ENCODE assay signal across 8 cellular contexts in the genomic region with DNA sequence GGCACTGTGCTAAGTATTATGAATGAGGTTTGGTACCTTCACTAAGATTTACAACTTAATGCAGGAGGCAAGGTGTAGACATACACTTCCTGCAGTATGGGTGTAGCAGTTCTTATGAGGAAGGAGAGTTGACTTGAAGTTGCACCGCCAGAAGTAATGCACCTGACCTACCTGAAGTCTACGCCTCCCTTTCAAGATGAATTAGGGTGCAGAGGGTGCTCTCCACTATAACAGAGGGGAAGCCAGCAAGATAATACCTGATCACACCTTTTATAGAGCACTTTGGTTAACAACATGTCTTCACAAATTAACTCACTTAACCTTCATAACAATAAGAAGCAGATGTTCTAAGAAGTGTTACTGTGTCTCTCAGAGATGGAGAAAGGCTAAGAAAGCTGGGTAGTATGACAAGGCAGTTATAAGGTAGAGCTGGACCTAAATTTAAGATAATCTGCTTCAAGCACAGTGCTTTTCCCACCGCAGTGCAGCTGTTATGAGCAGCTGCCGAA. TPM values are rescaled to one million over a fixed set of nuclear protein-coding genes. Genes with fewer than 3 reads are reported as not detected.
DNase-seq lines count a peak whose midpoint lies in the region; ATAC-seq and TF ChIP-seq lines count a peak whose summit lies in the region.

No MANE protein-coding gene starts in this region.

- H3K9me3 ChIP-seq in SK-N-MC (ENCODE audit: low read depth, low read length) (no peaks in the 10 kb centered on the region), gastrocnemius medialis (no peaks in the 10 kb centered on the region)

- no peak for DNase-seq in SK-N-MC (ENCODE audit: low read depth, low spot score)
- DNase-seq in fibroblast of mammary gland (ENCODE audit: low read depth), result no peak
- no peak for DNase-seq in gastrocnemius medialis
- no peak for DNase-seq in stimulated activated naive CD4-positive, alpha-beta T cell treated with Interleukin-2 at 50 U/mL for 16 hours (lab: John Stamatoyannopoulos, UW)
- DNase-seq in stimulated activated CD4-positive, alpha-beta T cell treated with anti-CD3 and anti-CD28 coated beads, Interleukin-1b, Interleukin-23, amount 100 ng/mL, for 48 hours, result no peak

- ATAC-seq in GM18511 (IDR thresholded peaks at IDR 0.05; ENCODE audit: unreplicated experiment) (peak; percentile 0), gastrocnemius medialis (no peak), HG03108 (IDR thresholded peaks at IDR 0.05; ENCODE audit: unreplicated experiment) (no peak), HG03095 (IDR thresholded peaks at IDR 0.05; ENCODE audit: unreplicated experiment) (no peak)

- H3K27ac ChIP-seq in SK-N-MC, result peak overlapping the region; percentile 68
- peak overlapping the region; percentile 90 to 95 (median 93) for H3K27ac ChIP-seq in gastrocnemius medialis

- H3K36me3 ChIP-seq in SK-N-MC (ENCODE audit: insufficient read depth, low read length) (no peaks in the 10 kb centered on the region), gastrocnemius medialis (no peaks in the 10 kb centered on the region)

- peak overlapping the region; percentile 51 for H3K9ac ChIP-seq in SK-N-MC (ENCODE audit: insufficient read length)

- TF ChIP-seq CTCF in fibroblast of mammary gland (conservative IDR thresholded peaks at IDR 0.05; ENCODE audit: control insufficient read depth, insufficient read depth, low read depth, low read length), result no peak
- TF ChIP-seq CTCF in gastrocnemius medialis (IDR thresholded peaks at IDR 0.05 in 4 of 5, conservative IDR thresholded peaks at IDR 0.05 in 1 of 5), result no peak

- intact Hi-C loops in gastrocnemius medialis (cut with DNase I; ENCODE audit: low total_unique reads), result loop anchor here (1.0 to 10.0 kb wide), 5 partner anchors 22 to 1029 kb away; a partner anchor contains a TSS

- no peak for TF ChIP-seq POLR2A in gastrocnemius medialis (IDR thresholded peaks at IDR 0.05)

- in situ Hi-C loops in gastrocnemius medialis (cut with MboI; ENCODE audit: low sequenced_read_pairs in 4 of 4), result loop anchor here in 3 of 4 donors (10.0 to 25.0 kb wide), 3 partner anchors 259 to 269 kb away; a partner anchor contains a TSS

- H3K27me3 ChIP-seq in gastrocnemius medialis, result no peaks in the 10 kb centered on the region

- H3K4me1 ChIP-seq in gastrocnemius medialis, result peaks cover 19 to 26% of the 10 kb centered on the region in 2 donors

- H3K4me3 ChIP-seq in SK-N-MC (peak overlapping the region; percentile 87), fibroblast of mammary gland (ENCODE audit: control insufficient read depth, low read depth, low read length) (peak overlapping the region; percentile 90), gastrocnemius medialis (peak overlapping the region; percentile 84 to 91 (median 88))

RNA-seq across cellular contexts. Expression of a gene that starts 0.6 kb away (rescaled TPM):
- 10 to 100 TPM; 46.0 to 51.6 (median 47.1) TPM for total RNA-seq in gastrocnemius medialis
